7 cellular contexts compared by ENCODE assay signal in the genomic region with DNA sequence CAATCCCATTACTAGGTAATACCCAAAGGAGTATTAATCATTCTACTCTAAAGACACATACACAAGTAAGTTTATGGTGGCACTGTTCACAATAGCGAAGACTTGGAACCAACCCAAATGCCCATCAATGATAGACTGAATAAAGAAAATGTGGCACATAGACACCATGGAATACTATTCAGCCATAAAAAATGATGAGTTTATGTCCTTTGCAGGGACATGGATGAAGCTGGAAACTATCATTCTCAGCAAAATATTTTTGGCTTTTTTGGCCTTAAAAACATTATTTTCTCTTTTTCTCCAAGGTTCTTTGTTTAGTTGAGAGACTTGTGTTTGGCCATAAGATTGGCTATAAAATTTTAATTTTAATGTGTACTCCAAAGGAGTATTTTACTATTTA. TPM values are rescaled to one million over a fixed set of nuclear protein-coding genes. Genes with fewer than 3 reads are reported as not detected.
"Had no signal": no experiment of that assay in that cellular context is flagged by ENCODE, and none has a peak within 500 bp of the region (broad histone marks: within the 10 kb centered on the region; RNA-seq: fewer than 3 reads in every experiment).

No MANE protein-coding gene starts in this region.

RNA-seq across cellular contexts. Expression of gene RHAG, which starts 27.4 kb away (rescaled TPM):
- total RNA-seq: GM23248, GM23338, H1, H4, H9, HFFc6 had no signal
- polyA plus RNA-seq: GM23248, GM23338, H1 had no signal

RNA-seq across cellular contexts. Expression of gene CRISP2, which starts 49.3 kb away (rescaled TPM):
- total RNA-seq: GM23248, H1, H7, H9, HFFc6 had no signal
- polyA plus RNA-seq: GM23248 had no signal
